ENCODE assay signal across 7 cellular contexts in the genomic region with DNA sequence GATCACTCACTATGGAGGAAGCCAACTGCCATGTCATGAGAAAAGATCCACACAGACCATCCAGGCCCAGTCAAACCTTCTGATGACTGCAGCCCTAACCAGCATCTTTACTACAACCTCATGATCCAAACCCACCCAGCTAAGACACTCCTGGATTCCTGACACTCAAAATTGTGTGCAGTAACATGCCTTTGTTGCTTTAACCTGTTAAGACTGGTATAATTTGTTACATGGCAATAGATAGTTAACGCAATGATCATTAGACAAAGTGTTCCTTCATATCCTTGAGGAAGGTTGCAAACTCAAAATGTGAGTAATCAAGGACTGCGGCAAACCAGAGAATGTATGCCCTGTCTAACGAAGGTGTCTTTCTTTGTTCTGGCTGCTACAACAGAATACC.
"Had no signal": no experiment of that assay in that cellular context is flagged by ENCODE, and none has a peak within 500 bp of the region (broad histone marks: within the 10 kb centered on the region; RNA-seq: fewer than 3 reads in every experiment).

No MANE protein-coding gene starts in this region.

- H3K9me3 ChIP-seq: HAP-1 had no signal

- H3K4me3 ChIP-seq: GM23248, HAP-1 had no signal

- H3K9ac ChIP-seq: GM23248 had no signal

- H2AFZ ChIP-seq: GM23248 had no signal

- H3K36me3 ChIP-seq: HAP-1 had no signal

- DNase-seq: GOT3, HFFc6 had no signal

- H3K4me3 Mint-ChIP-seq: HFFc6, IgD-negative memory B cell had no signal

- FAIRE-seq: HepG2 had no signal

- H3K27ac ChIP-seq: GM23248, HL-60 had no signal

- H3K9me3 Mint-ChIP-seq: HFFc6, IgD-negative memory B cell had no signal

- H3K27ac Mint-ChIP-seq: HFFc6, IgD-negative memory B cell had no signal
